In the genomic region with DNA sequence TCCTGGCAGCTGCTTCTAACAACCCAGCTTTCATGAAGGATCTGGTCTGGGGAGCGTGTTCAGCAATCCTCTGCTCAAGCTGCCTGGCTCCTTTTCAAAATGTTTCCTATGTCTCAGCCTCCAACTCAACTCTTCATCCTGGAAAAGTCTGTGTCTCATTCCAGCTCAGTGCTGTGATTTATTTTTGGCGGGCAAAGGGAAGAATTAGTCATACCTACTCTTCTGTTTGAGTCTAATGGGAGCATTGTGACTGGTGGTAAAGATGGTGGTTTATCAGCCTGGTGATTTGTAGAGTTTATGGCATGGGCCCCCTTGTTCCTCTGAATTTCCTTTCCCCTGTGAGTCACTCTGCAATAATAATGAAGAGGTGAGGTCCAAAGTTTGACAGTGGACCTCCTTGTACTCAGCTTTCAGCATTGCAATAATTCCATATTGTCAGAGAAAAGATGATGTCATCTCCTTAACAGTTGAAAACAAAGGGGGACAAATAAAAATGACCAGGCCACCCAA, we compare ENCODE assay signal across 17 cellular contexts.
A peak's percentile ranks its signal among the peaks of the same experiment; 100 is the strongest.
DNase-seq lines count a peak whose midpoint lies in the region; ATAC-seq and TF ChIP-seq lines count a peak whose summit lies in the region.
"Had no signal": no experiment of that assay in that cellular context is flagged by ENCODE, and none has a peak within 500 bp of the region (broad histone marks: within the 10 kb centered on the region; RNA-seq: fewer than 3 reads in every experiment).

No MANE protein-coding gene starts in this region.

- H3K27me3 ChIP-seq in GM23248 (replicated peaks; ENCODE audit: insufficient read depth) (no peaks in the 10 kb centered on the region), sigmoid colon (no peaks in the 10 kb centered on the region), suprapubic skin (no peaks in the 10 kb centered on the region)

- TF ChIP-seq EP300 in sigmoid colon (IDR thresholded peaks at IDR 0.05) (peak in 3 of 4 donors; percentile 22 to 60 (median 33)), suprapubic skin (IDR thresholded peaks at IDR 0.05) (no peak)

- in situ Hi-C loops in GM23248 (cut with MboI) (no loop called here), SK-MEL-5 (cut with HindIII; ENCODE audit: low pct_unique_long_range_greater_than_20kb, low sequenced_read_pairs) (no loop called here)

- H3K4me1 ChIP-seq in GM23248 (ENCODE audit: insufficient read depth) (peaks cover 20% of the 10 kb centered on the region), sigmoid colon (peaks cover 0 to 95% (median 78%) of the 10 kb centered on the region in 4 donors), suprapubic skin (peaks cover 14% of the 10 kb centered on the region)

- no peak overlapping the region for H3K4me3 ChIP-seq in GM23248
- H3K4me3 ChIP-seq in fibroblast of the aortic adventitia (ENCODE audit: low read depth, low read length): no peak overlapping the region
- no peak overlapping the region for H3K4me3 ChIP-seq in sigmoid colon
- no peak overlapping the region for H3K4me3 ChIP-seq in suprapubic skin
- H3K4me3 ChIP-seq: coronary artery had no signal

- H3K79me2 ChIP-seq in GM23248 (ENCODE audit: insufficient read depth): no peaks in the 10 kb centered on the region

- peaks cover 38% of the 10 kb centered on the region for H3F3A ChIP-seq in GM23248 (ENCODE audit: insufficient read depth)

- TF ChIP-seq CTCF in fibroblast of the aortic adventitia (IDR thresholded peaks at IDR 0.05; ENCODE audit: insufficient read depth, low read length) (no peak), sigmoid colon (IDR thresholded peaks at IDR 0.05) (no peak), suprapubic skin (IDR thresholded peaks at IDR 0.05) (no peak)

- TF ChIP-seq POLR2A in sigmoid colon (IDR thresholded peaks at IDR 0.05) (no peak), suprapubic skin (IDR thresholded peaks at IDR 0.05) (no peak)

- no peak overlapping the region for H3K4me2 ChIP-seq in GM23248 (ENCODE audit: unreplicated experiment)

- H3K9ac ChIP-seq in GM23248: no peak overlapping the region

- no peaks in the 10 kb centered on the region for H3K9me3 ChIP-seq in GM23248 (ENCODE audit: low read depth)
- no peaks in the 10 kb centered on the region for H3K9me3 ChIP-seq in sigmoid colon
- H3K9me3 ChIP-seq in suprapubic skin: no peaks in the 10 kb centered on the region

- H3K9me2 ChIP-seq in GM23248 (ENCODE audit: insufficient read depth): no peaks in the 10 kb centered on the region

- H3K36me3 ChIP-seq in GM23248 (ENCODE audit: low read depth) (no peaks in the 10 kb centered on the region), sigmoid colon (no peaks in the 10 kb centered on the region), suprapubic skin (no peaks in the 10 kb centered on the region)

- DNase-seq in GM23248 (peak; percentile 85), SK-MEL-5 (ENCODE audit: low read depth, low spot score) (peak; percentile 11), fibroblast of the aortic adventitia (ENCODE audit: low read depth) (peak; percentile 95), sigmoid colon (peak; percentile 79), NCI-H128 (lab: John Stamatoyannopoulos, UW; ENCODE audit: unreplicated experiment) (no peak), DMS 273 treated with DMSO at 0.1 percent for 48 hours (lab: John Stamatoyannopoulos, UW) (no peak), suprapubic skin (ENCODE audit: low spot score in 2 of 2) (no peak)
- DNase-seq: activated naive CD8-positive, alpha-beta T cell treated with anti-CD3 and anti-CD28 coated beads, Interleukin-2, amount 10 ng/mL, durations not matched to agents 7 days and 5 days; COR-L47; Kasumi-1; left cardiac atrium; NCI-H187; NCI-H69; SHP77 treated with DMSO at 0.1 percent for 48 hours had no signal

- no peak overlapping the region for H2AFZ ChIP-seq in GM23248

- intact Hi-C loops in sigmoid colon (cut with DNase I): loop anchor here (5.0 to 10.0 kb wide), 2 partner anchors 56 to 992 kb away; no protein-coding TSS in a partner anchor

- no peak overlapping the region for H3K27ac ChIP-seq in GM23248
- H3K27ac ChIP-seq in sigmoid colon: peak overlapping the region; percentile 63 to 80 (median 76)
- H3K27ac ChIP-seq in suprapubic skin: no peak overlapping the region
- H3K27ac ChIP-seq: coronary artery had no signal

- no peak for ATAC-seq in HG03342 (IDR thresholded peaks at IDR 0.05; ENCODE audit: unreplicated experiment)
- ATAC-seq: WTC11 had no signal

- WGBS in GM23248 (ENCODE audit: low coverage in 1 of 2, low lambda C conversion rate in 2 of 2, missing lambda C conversion rate in 2 of 2), 2 experiments: 9 to 11% methylated on average over 2 of the region's 2 CpGs
- 29 to 52% methylated on average over 2 of the region's 2 CpGs for WGBS in sigmoid colon, 2 donors
- WGBS in suprapubic skin: 23% methylated on average over 2 of the region's 2 CpGs

- H4K20me1 ChIP-seq in GM23248 (ENCODE audit: insufficient read depth): no peaks in the 10 kb centered on the region

Comparison
In these comparisons a context has a peak if more than half of its experiments do, and no peak if none do; other contexts are left out.
1. DNase-seq: peak in GM23248 (single experiment), SK-MEL-5 (single experiment), fibroblast of the aortic adventitia (single experiment) and sigmoid colon (single experiment); none in NCI-H128 (single experiment), DMS 273 treated with DMSO at 0.1 percent for 48 hours (single experiment) and suprapubic skin (0 of 2).
2. H3K27ac ChIP-seq: peak in sigmoid colon (4 of 4); none in GM23248 (single experiment) and suprapubic skin (single experiment).